ENCODE assay signal across 10 cellular contexts in the genomic region with DNA sequence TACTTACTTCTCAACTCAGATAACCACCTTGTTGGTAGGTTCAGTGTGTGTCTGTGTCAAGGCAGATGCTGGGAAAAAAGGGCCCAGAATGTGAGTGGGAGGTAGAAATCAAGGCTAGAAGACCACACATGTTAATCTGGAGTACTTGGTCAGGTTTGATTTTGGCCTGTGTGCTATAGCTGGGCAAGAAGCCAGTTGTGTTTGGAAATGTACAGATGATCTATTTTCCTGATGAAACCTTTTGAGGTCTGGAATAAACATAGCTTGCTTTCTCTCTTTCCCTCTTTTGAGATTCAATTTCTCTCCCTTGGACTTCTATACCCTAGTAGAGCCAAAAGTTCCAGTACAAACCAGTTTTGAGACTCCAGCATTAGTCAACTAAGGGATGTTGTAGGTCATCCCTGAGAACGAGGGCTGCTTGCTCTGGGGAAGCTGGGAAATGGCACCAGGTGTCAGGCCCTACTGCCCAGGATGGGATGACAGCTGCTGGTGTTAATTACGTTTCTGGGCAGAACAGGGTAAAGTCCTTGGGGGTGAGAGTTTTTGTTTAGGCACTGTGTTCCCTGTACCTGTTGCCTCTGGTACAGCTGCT. TPM values are rescaled to one million over a fixed set of nuclear protein-coding genes. Genes with fewer than 3 reads are reported as not detected.
DNase-seq lines count a peak whose midpoint lies in the region; ATAC-seq and TF ChIP-seq lines count a peak whose summit lies in the region.
"Had no signal": no experiment of that assay in that cellular context is flagged by ENCODE, and none has a peak within 500 bp of the region (broad histone marks: within the 10 kb centered on the region; RNA-seq: fewer than 3 reads in every experiment).

No MANE protein-coding gene starts in this region.

- peaks cover 52% of the 10 kb centered on the region for H3K4me1 ChIP-seq in CD8-positive, alpha-beta memory T cell (ENCODE audit: insufficient read depth, low read length)
- H3K4me1 ChIP-seq in body of pancreas: peaks cover 75% of the 10 kb centered on the region

- H3K27me3 ChIP-seq in CD8-positive, alpha-beta memory T cell (ENCODE audit: insufficient read depth, low read length, poor library complexity, severe bottlenecking): no peaks in the 10 kb centered on the region
- H3K27me3 ChIP-seq in body of pancreas: no peaks in the 10 kb centered on the region

- H3K9me3 Mint-ChIP-seq in CD8-positive, alpha-beta memory T cell: no peaks in the 10 kb centered on the region
- no peaks in the 10 kb centered on the region for H3K9me3 Mint-ChIP-seq in nephron progenitor cell
- H3K9me3 Mint-ChIP-seq in activated CD4-positive, alpha-beta T cell treated with anti-CD3 and anti-CD28 coated beads, Interleukin-2, amount 10 ng/mL, durations not matched to agents 24 days and 14 days: no peaks in the 10 kb centered on the region

- peaks cover 0 to 36% (median 4%) of the 10 kb centered on the region in 3 donors for H3K36me3 Mint-ChIP-seq in CD8-positive, alpha-beta memory T cell
- peaks cover 25% of the 10 kb centered on the region for H3K36me3 Mint-ChIP-seq in nephron progenitor cell (ENCODE audit: low read depth)
- H3K36me3 Mint-ChIP-seq in activated CD4-positive, alpha-beta T cell treated with anti-CD3 and anti-CD28 coated beads, Interleukin-2, amount 10 ng/mL, durations not matched to agents 24 days and 14 days (ENCODE audit: low read depth): peaks cover 40% of the 10 kb centered on the region

- peaks cover 0 to 2% of the 10 kb centered on the region in 2 donors for H3K27me3 Mint-ChIP-seq in CD8-positive, alpha-beta memory T cell
- H3K27me3 Mint-ChIP-seq in nephron progenitor cell (ENCODE audit: low read depth, poor library complexity): peaks cover 2% of the 10 kb centered on the region
- no peaks in the 10 kb centered on the region for H3K27me3 Mint-ChIP-seq in activated CD4-positive, alpha-beta T cell treated with anti-CD3 and anti-CD28 coated beads, Interleukin-2, amount 10 ng/mL, durations not matched to agents 24 days and 14 days

- POLR2A ChIA-PET in CD8-positive, alpha-beta memory T cell (lab: Charles Lee): interaction anchor here (1.4 kb wide), 1 partner anchor 12 kb away, joined by 3 read pairs; no protein-coding TSS in a partner anchor

- no peak for ATAC-seq in body of pancreas
- ATAC-seq in HG03025 (IDR thresholded peaks at IDR 0.05; ENCODE audit: low FRiP score, unreplicated experiment): no peak

- intact Hi-C loops in body of pancreas (cut with DNase I): loop anchor here (10.0 kb wide), 1 partner anchor 84 kb away; no protein-coding TSS in a partner anchor
- intact Hi-C loops in activated CD4-positive, alpha-beta T cell treated with anti-CD3 and anti-CD28 coated beads, Interleukin-2, amount 10 ng/mL, durations not matched to agents 24 days and 14 days (cut with micrococcal nuclease): no loop called here

- H3K27ac ChIP-seq in CD8-positive, alpha-beta memory T cell (ENCODE audit: low read depth, low read length): no peak overlapping the region
- peak overlapping the region in 3 of 4 donors; percentile 0 to 39 (median 14) for H3K27ac ChIP-seq in body of pancreas

- TF ChIP-seq CTCF in body of pancreas (IDR thresholded peaks at IDR 0.05) (no peak), nephron progenitor cell (IDR thresholded peaks at IDR 0.05) (no peak)

- DNase-seq in CD8-positive, alpha-beta memory T cell: no peak
- DNase-seq in NCI-H2029 (lab: John Stamatoyannopoulos, UW): peak; percentile 36
- no peak for DNase-seq in body of pancreas
- peak; percentile 53 for DNase-seq in mesenteric fat pad (ENCODE audit: low spot score)
- DNase-seq in nephron progenitor cell: no peak
- DNase-seq in RPMI8226: no peak
- no peak for DNase-seq in activated CD4-positive, alpha-beta T cell treated with anti-CD3 and anti-CD28 coated beads, Interleukin-2, amount 10 ng/mL, durations not matched to agents 24 days and 14 days
- DNase-seq: amniotic stem cell, occipital lobe had no signal

- no peak overlapping the region for H3K4me3 ChIP-seq in CD8-positive, alpha-beta memory T cell (ENCODE audit: low read length)
- no peak overlapping the region for H3K4me3 ChIP-seq in body of pancreas

- H3K4me1 Mint-ChIP-seq in CD8-positive, alpha-beta memory T cell: peaks cover 90 to 97% (median 94%) of the 10 kb centered on the region in 3 donors
- H3K4me1 Mint-ChIP-seq in nephron progenitor cell: peaks cover 80% of the 10 kb centered on the region
- H3K4me1 Mint-ChIP-seq in activated CD4-positive, alpha-beta T cell treated with anti-CD3 and anti-CD28 coated beads, Interleukin-2, amount 10 ng/mL, durations not matched to agents 24 days and 14 days: peaks cover 82% of the 10 kb centered on the region

- CTCF ChIA-PET in CD8-positive, alpha-beta memory T cell (lab: Charles Lee): interaction anchor here (1.2 to 2.0 kb wide), 3 partner anchors 14 to 36 kb away, joined by 3 to 7 read pairs (median 6); no protein-coding TSS in a partner anchor

- peak overlapping the region in 1 of 7 donors; percentile 30 for H3K4me3 Mint-ChIP-seq in CD8-positive, alpha-beta memory T cell
- H3K4me3 Mint-ChIP-seq in nephron progenitor cell: no peak overlapping the region
- no peak overlapping the region for H3K4me3 Mint-ChIP-seq in activated CD4-positive, alpha-beta T cell treated with anti-CD3 and anti-CD28 coated beads, Interleukin-2, amount 10 ng/mL, durations not matched to agents 24 days and 14 days

- no peaks in the 10 kb centered on the region for H3K9me3 ChIP-seq in CD8-positive, alpha-beta memory T cell (ENCODE audit: low read length)
- H3K9me3 ChIP-seq in body of pancreas: no peaks in the 10 kb centered on the region

- H3K27ac Mint-ChIP-seq in CD8-positive, alpha-beta memory T cell: peak overlapping the region; percentile 40 to 93 (median 70)
- H3K27ac Mint-ChIP-seq in nephron progenitor cell: no peak overlapping the region
- no peak overlapping the region for H3K27ac Mint-ChIP-seq in activated CD4-positive, alpha-beta T cell treated with anti-CD3 and anti-CD28 coated beads, Interleukin-2, amount 10 ng/mL, durations not matched to agents 24 days and 14 days

- peaks cover 6% of the 10 kb centered on the region for H3K36me3 ChIP-seq in CD8-positive, alpha-beta memory T cell (ENCODE audit: insufficient read depth, low read length)
- H3K36me3 ChIP-seq in body of pancreas (replicated peaks in 1 of 2; ENCODE audit: insufficient read depth in 1 of 2, low read depth in 2 of 2): no peaks in the 10 kb centered on the region

- no peak for TF ChIP-seq POLR2A in body of pancreas (IDR thresholded peaks at IDR 0.05)

- 0 to 6% methylated on average over 2 of the region's 2 CpGs for WGBS in body of pancreas, 2 donors

RNA-seq across cellular contexts. Expression of gene MAPKAPK2, which starts 15.8 kb away (rescaled TPM):
- total RNA-seq in CD8-positive, alpha-beta memory T cell: 10 to 100 TPM; 78.4 to 79.1 TPM
- polyA plus RNA-seq in CD8-positive, alpha-beta memory T cell: 5.0 TPM
- 10 to 100 TPM; 29.1 to 46.5 TPM for total RNA-seq in body of pancreas
- 103 TPM for total RNA-seq in mesenteric fat pad
- total RNA-seq in activated CD4-positive, alpha-beta T cell treated with anti-CD3 and anti-CD28 coated beads, Interleukin-2, amount 10 ng/mL, durations not matched to agents 24 days and 14 days: 95.1 and 97.4 TPM in 2 replicates

Comparison
In these comparisons a context has a peak if more than half of its experiments do, and no peak if none do; other contexts are left out.
1. DNase-seq: peak in NCI-H2029 (single experiment) and mesenteric fat pad (single experiment); none in CD8-positive, alpha-beta memory T cell (0 of 5), body of pancreas (0 of 4), nephron progenitor cell (single experiment), RPMI8226 (single experiment) and activated CD4-positive, alpha-beta T cell treated with anti-CD3 and anti-CD28 coated beads, Interleukin-2, amount 10 ng/mL, durations not matched to agents 24 days and 14 days (single experiment).
2. H3K27ac Mint-ChIP-seq: peak in CD8-positive, alpha-beta memory T cell (8 of 8); none in nephron progenitor cell (single experiment) and activated CD4-positive, alpha-beta T cell treated with anti-CD3 and anti-CD28 coated beads, Interleukin-2, amount 10 ng/mL, durations not matched to agents 24 days and 14 days (single experiment).